11 cellular contexts compared by ENCODE assay signal in the genomic region with DNA sequence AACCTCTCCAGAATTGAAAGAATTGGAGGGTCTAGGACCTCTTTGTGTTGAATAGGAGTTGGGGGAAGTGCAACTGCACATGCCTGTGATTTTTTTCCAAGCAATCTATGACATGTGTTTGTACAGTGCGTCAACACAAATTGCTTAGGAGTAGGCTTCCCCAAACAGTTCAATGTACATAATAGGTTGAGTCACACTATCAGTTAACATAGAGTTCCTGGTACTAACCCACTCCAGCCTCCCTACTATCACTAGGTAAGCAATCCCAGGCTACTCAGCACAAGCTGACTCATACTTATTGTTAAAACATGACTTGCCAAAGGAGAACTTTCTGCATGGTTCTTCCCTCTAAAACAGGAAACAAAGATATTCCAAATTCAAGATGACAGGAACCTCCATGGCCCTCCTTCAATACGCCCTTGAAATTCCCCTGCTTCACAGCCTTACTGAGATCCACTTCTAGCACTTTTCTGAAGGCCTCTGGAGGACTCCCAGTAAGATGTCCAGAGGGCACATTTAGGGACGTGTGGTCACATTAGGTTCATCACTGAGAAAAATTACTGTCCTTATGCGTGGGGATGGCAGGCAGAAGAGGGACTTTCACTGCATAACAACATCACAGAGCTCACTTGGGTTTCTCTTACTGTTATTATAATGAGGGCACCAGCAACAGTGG. TPM values are rescaled to one million over a fixed set of nuclear protein-coding genes. Genes with fewer than 3 reads are reported as not detected.
A peak's percentile ranks its signal among the peaks of the same experiment; 100 is the strongest.
DNase-seq lines count a peak whose midpoint lies in the region; ATAC-seq, FAIRE-seq and TF ChIP-seq lines count a peak whose summit lies in the region.
"Had no signal": no experiment of that assay in that cellular context is flagged by ENCODE, and none has a peak within 500 bp of the region (broad histone marks: within the 10 kb centered on the region; RNA-seq: fewer than 3 reads in every experiment).

No MANE protein-coding gene starts in this region.

- H3K36me3 ChIP-seq in astrocyte (ENCODE audit: insufficient read depth, low read length): no peaks in the 10 kb centered on the region
- H3K36me3 ChIP-seq in left lung: no peaks in the 10 kb centered on the region
- H3K36me3 ChIP-seq: thoracic aorta had no signal

- no peaks in the 10 kb centered on the region for H3K27me3 ChIP-seq in astrocyte (ENCODE audit: insufficient read depth, low read length)
- peaks cover 0 to 4% of the 10 kb centered on the region in 2 donors for H3K27me3 ChIP-seq in left lung

- no peak for TF ChIP-seq CTCF in AG04449 (IDR thresholded peaks at IDR 0.05; ENCODE audit: insufficient read depth, low read length, missing control alignments)
- no peak for TF ChIP-seq CTCF in astrocyte (IDR thresholded peaks at IDR 0.05; ENCODE audit: insufficient read depth, low read depth, low read length)
- no peak for TF ChIP-seq CTCF in left lung (IDR thresholded peaks at IDR 0.05)

- H3K9me3 ChIP-seq in astrocyte (ENCODE audit: insufficient read depth, low read depth, low read length) (no peaks in the 10 kb centered on the region), left lung (no peaks in the 10 kb centered on the region)
- H3K9me3 ChIP-seq: thoracic aorta had no signal

- peak overlapping the region; percentile 63 for H3K4me2 ChIP-seq in astrocyte (ENCODE audit: low read length)

- no peaks in the 10 kb centered on the region for H3K9me3 Mint-ChIP-seq in astrocyte (ENCODE audit: unreplicated experiment)

- H3K79me2 ChIP-seq in astrocyte (ENCODE audit: insufficient read depth, low read length): no peaks in the 10 kb centered on the region

- FAIRE-seq in astrocyte (lab: Jason Lieb, UNC): peak; percentile 29

- H3K4me1 Mint-ChIP-seq in astrocyte (ENCODE audit: low read depth, unreplicated experiment): peaks cover 8% of the 10 kb centered on the region

- no peaks in the 10 kb centered on the region for H4K20me1 ChIP-seq in astrocyte (ENCODE audit: insufficient read depth, low read length)

- no peak overlapping the region for H3K4me3 Mint-ChIP-seq in astrocyte (ENCODE audit: unreplicated experiment)

- H3K36me3 Mint-ChIP-seq in astrocyte (ENCODE audit: low read depth, unreplicated experiment): no peaks in the 10 kb centered on the region

- H2AFZ ChIP-seq in astrocyte (ENCODE audit: low read depth, low read length): peak overlapping the region; percentile 17

- ATAC-seq in left lung (peak; percentile 95), GM21619 (IDR thresholded peaks at IDR 0.05; ENCODE audit: unreplicated experiment) (no peak), GM21825 (IDR thresholded peaks at IDR 0.05; ENCODE audit: unreplicated experiment) (no peak), HG03354 (IDR thresholded peaks at IDR 0.05; ENCODE audit: poor library complexity, severe bottlenecking, unreplicated experiment) (no peak)

- no peak overlapping the region for H3K9ac ChIP-seq in astrocyte (ENCODE audit: low read length)

- H3K27me3 Mint-ChIP-seq in astrocyte (ENCODE audit: low read depth, unreplicated experiment): no peaks in the 10 kb centered on the region

- H3K27ac Mint-ChIP-seq in astrocyte (ENCODE audit: unreplicated experiment): peak overlapping the region; percentile 9

- H3K4me1 ChIP-seq in astrocyte (ENCODE audit: insufficient read depth, low read length): peaks cover 10% of the 10 kb centered on the region
- no peaks in the 10 kb centered on the region for H3K4me1 ChIP-seq in left lung

- H3K27ac ChIP-seq in astrocyte (ENCODE audit: low read depth, low read length) (peak overlapping the region; percentile 73), left lung (no peak overlapping the region)
- H3K27ac ChIP-seq: thoracic aorta had no signal

- CTCF ChIA-PET in AG04449 (lab: Yijun Ruan, JAX): no interaction called here

- DNase-seq in AG04449 (ENCODE audit: low read depth, low spot score): peak; percentile 40
- peak; percentile 16 for DNase-seq in HuH-7.5 (ENCODE audit: low spot score)
- DNase-seq in astrocyte (ENCODE audit: low read depth): peak; percentile 80
- no peak for DNase-seq in left lung
- no peak for DNase-seq in activated CD8-positive, alpha-beta memory T cell treated with anti-CD3 and anti-CD28 coated beads, Interleukin-2, amount 50 U/mL, for 48 hours
- DNase-seq: NCI-H524 treated with DMSO at 0.1 percent for 48 hours; stimulated activated CD4-positive, alpha-beta T cell treated with anti-CD3 and anti-CD28 coated beads, Interleukin-12 subunit alpha, Interleukin-12 subunit beta, amount 100 ng/mL, for 4 hours had no signal

- POLR2A ChIA-PET in AG04449 (lab: Yijun Ruan, JAX): no interaction called here

- intact Hi-C loops in left lung (cut with DNase I): no loop called here

- H3K4me3 ChIP-seq in AG04449 (ENCODE audit: low read depth, low read length): no peak overlapping the region
- H3K4me3 ChIP-seq in astrocyte (ENCODE audit: insufficient read depth, low read depth, low read length): no peak overlapping the region
- no peak overlapping the region for H3K4me3 ChIP-seq in left lung
- H3K4me3 ChIP-seq: thoracic aorta had no signal

RNA-seq across cellular contexts. Expression of a gene that starts 8.4 kb away (rescaled TPM):
- total RNA-seq in astrocyte (not detected in 2 replicates), left lung (10 to 100 TPM in 1 of 2 donors, 1 to 10 TPM in 1; 5.2 to 12.8 TPM)

RNA-seq across cellular contexts. Expression of a gene that starts 54.3 kb away (rescaled TPM):
- not detected in 2 replicates for total RNA-seq in astrocyte
- total RNA-seq in left lung: not detected
- total RNA-seq: thoracic aorta had no signal

RNA-seq across cellular contexts. Expression of a gene that starts 54.9 kb away (rescaled TPM):
- total RNA-seq in astrocyte: 47.3 and 49.6 TPM in 2 replicates
- 10 to 100 TPM; 44.8 to 45.5 TPM for total RNA-seq in left lung

RNA-seq across cellular contexts. Expression of a gene that starts 55.1 kb away (rescaled TPM):
- total RNA-seq in astrocyte: 10.7 and 11.5 TPM in 2 replicates
- 10 to 100 TPM; 18.4 TPM for total RNA-seq in left lung

Comparison
In these comparisons a context has a peak if more than half of its experiments do, and no peak if none do; other contexts are left out.
1. DNase-seq: peak in AG04449 (single experiment), HuH-7.5 (single experiment) and astrocyte (single experiment); none in left lung (0 of 2) and activated CD8-positive, alpha-beta memory T cell treated with anti-CD3 and anti-CD28 coated beads, Interleukin-2, amount 50 U/mL, for 48 hours (single experiment).